In genomic region chr10:114551310-114551972, GRCh38 we compare ENCODE assay signal across 8 cellular contexts.
DNase-seq lines count a peak whose midpoint lies in the region; ATAC-seq, FAIRE-seq and TF ChIP-seq lines count a peak whose summit lies in the region.

No MANE protein-coding gene starts in this region.

- no peaks in the 10 kb centered on the region for H4K20me1 ChIP-seq in PC-3 (ENCODE audit: low read length)

- H3K79me2 ChIP-seq in PC-3 (ENCODE audit: low read length) = no peaks in the 10 kb centered on the region

- intact Hi-C loops in left ventricle myocardium superior (cut with micrococcal nuclease) = loop anchor here (10.0 kb wide), 3 partner anchors 83 to 223 kb away; no protein-coding TSS in a partner anchor
- intact Hi-C loops in PC-3 (cut with micrococcal nuclease) = no loop called here

- H3K4me1 ChIP-seq in small intestine (ENCODE audit: control insufficient read depth in 2 of 2, insufficient read depth in 1 of 2, low read depth in 1 of 2, low read length in 1 of 2) (no peaks in the 10 kb centered on the region), PC-3 (ENCODE audit: insufficient read depth, low read length) (no peaks in the 10 kb centered on the region)

- POLR2A ChIA-PET in GM10248 (lab: Yijun Ruan, JAX) = no interaction called here
- POLR2A ChIA-PET in PC-3 (lab: Charles Lee; ENCODE audit: unreplicated experiment) = no interaction called here

- H3K9me3 ChIP-seq in small intestine (ENCODE audit: control insufficient read depth, low read depth) (no peaks in the 10 kb centered on the region), PC-3 (ENCODE audit: low read length) (no peaks in the 10 kb centered on the region)

- H3K27me3 ChIP-seq in small intestine (ENCODE audit: control insufficient read depth in 2 of 2, insufficient read depth in 2 of 2, low read length in 2 of 2) (no peaks in the 10 kb centered on the region), PC-3 (ENCODE audit: low read length) (no peaks in the 10 kb centered on the region)

- no peaks in the 10 kb centered on the region for H3F3A ChIP-seq in PC-3 (ENCODE audit: low read length, unreplicated experiment)

- TF ChIP-seq CTCF in VCaP (conservative IDR thresholded peaks at IDR 0.05) (no peak), GM10248 (IDR thresholded peaks at IDR 0.05; ENCODE audit: control extremely low read depth, extremely low read depth, low read depth, missing control alignments) (no peak), PC-3 (conservative IDR thresholded peaks at IDR 0.05; ENCODE audit: low read depth, low read length) (no peak)

- peak; percentile 46 for DNase-seq in NCI-H1436 (lab: John Stamatoyannopoulos, UW)
- DNase-seq in left ventricle myocardium superior = peak; percentile 72
- peak; percentile 85 for DNase-seq in small intestine
- no peak for DNase-seq in GM10248 (ENCODE audit: extremely low spot score)
- no peak for DNase-seq in PC-3
- DNase-seq in stimulated activated CD4-positive, alpha-beta T cell treated with anti-CD3 and anti-CD28 coated beads, Interleukin-15, amount 100 ng/mL, for 24 hours = no peak
- no peak for DNase-seq in MV-4-11 (lab: John Stamatoyannopoulos, UW)

- H3K36me3 ChIP-seq in small intestine (ENCODE audit: control insufficient read depth in 2 of 2, insufficient read depth in 2 of 2, low read length in 2 of 2) (no peaks in the 10 kb centered on the region), PC-3 (ENCODE audit: low read depth, low read length) (no peaks in the 10 kb centered on the region)

- FAIRE-seq in small intestine (lab: Jason Lieb, UNC) = no peak

- H2AFZ ChIP-seq in PC-3 (ENCODE audit: low read length) = no peak overlapping the region

- no peak overlapping the region for H3K9ac ChIP-seq in PC-3 (ENCODE audit: low read length)

- ATAC-seq in left ventricle myocardium superior (peak; percentile 44), PC-3 (no peak)

- H3K4me3 ChIP-seq in small intestine (ENCODE audit: low read depth in 1 of 2, low read length in 2 of 2) = no peak overlapping the region
- H3K4me3 ChIP-seq in PC-3 (ENCODE audit: low read length) = no peak overlapping the region

- no peaks in the 10 kb centered on the region for H3K9me2 ChIP-seq in PC-3 (replicated peaks; ENCODE audit: low read length)

- H3K27ac ChIP-seq in VCaP (peak overlapping the region; percentile 28; the same call in 1 of the 2 replicates), small intestine (ENCODE audit: low read depth in 1 of 2, low read length in 1 of 2) (peak overlapping the region in 1 of 2 donors; percentile 4), PC-3 (ENCODE audit: low read length) (no peak overlapping the region)

- WGBS in small intestine, 3 donors = 27 to 48% (median 39%) methylated on average over 6 of the region's 6 CpGs

- no peak overlapping the region for H3K4me2 ChIP-seq in PC-3 (ENCODE audit: low read length)

- CTCF ChIA-PET in GM10248 (lab: Yijun Ruan, JAX) (interaction anchor here (0.7 to 3.2 kb wide), 15 partner anchors 10 to 579 kb away, joined by 3 to 10 read pairs (median 4); partner anchors contain the start of gene FHIP2A), PC-3 (lab: Charles Lee) (no interaction called here)

- BruUV-seq in PC-3 (replicated peaks; lab: Mats Ljungman, UMichigan) = no TSS peak

Comparison
In these comparisons a context has a peak if more than half of its experiments do, and no peak if none do; other contexts are left out.
1. DNase-seq: peak in NCI-H1436 (single experiment), left ventricle myocardium superior (single experiment) and small intestine (single experiment); none in GM10248 (single experiment), PC-3 (single experiment), stimulated activated CD4-positive, alpha-beta T cell treated with anti-CD3 and anti-CD28 coated beads, Interleukin-15, amount 100 ng/mL, for 24 hours (single experiment) and MV-4-11 (single experiment).